ENCODE assay signal across 9 cellular contexts in genomic region chr18:9016819-9017169, GRCh38.
DNase-seq lines count a peak whose midpoint lies in the region; ATAC-seq and TF ChIP-seq lines count a peak whose summit lies in the region.
"Had no signal": no experiment of that assay in that cellular context is flagged by ENCODE, and none has a peak within 500 bp of the region (broad histone marks: within the 10 kb centered on the region; RNA-seq: fewer than 3 reads in every experiment).

No MANE protein-coding gene starts in this region.

- DNase-seq in fibroblast of mammary gland (ENCODE audit: low read depth) (peak; percentile 69), smooth muscle cell (lab: John Stamatoyannopoulos, UW; ENCODE audit: unreplicated experiment) (no peak), GM10266 (ENCODE audit: extremely low spot score) (no peak), HuH-7.5 (ENCODE audit: low spot score) (no peak)
- no peak for DNase-seq in stimulated activated CD4-positive, alpha-beta T cell treated with anti-CD3 and anti-CD28 coated beads, Interleukin-2, amount 100 ng/mL, for 24 hours

- ATAC-seq in GM19468 (IDR thresholded peaks at IDR 0.05; ENCODE audit: extremely low read depth, unreplicated experiment) (peak; percentile 19), GM21529 (IDR thresholded peaks at IDR 0.05; ENCODE audit: unreplicated experiment) (no peak)

- H3K4me2 ChIP-seq in OCI-LY1 (ENCODE audit: low read length) (peak overlapping the region; percentile 44), smooth muscle cell (peak overlapping the region; percentile 65)

- TF ChIP-seq CTCF in OCI-LY1 (IDR thresholded peaks at IDR 0.05; ENCODE audit: low read length) (no peak), fibroblast of mammary gland (conservative IDR thresholded peaks at IDR 0.05; ENCODE audit: control insufficient read depth, insufficient read depth, low read depth, low read length) (no peak), smooth muscle cell (IDR thresholded peaks at IDR 0.05; ENCODE audit: borderline replicate concordance, insufficient read depth, poor library complexity, severe bottlenecking) (no peak), GM10266 (IDR thresholded peaks at IDR 0.05; ENCODE audit: control insufficient read depth, insufficient read depth, low read depth, missing control alignments) (no peak)

- no peaks in the 10 kb centered on the region for H3K79me2 ChIP-seq in OCI-LY1 (ENCODE audit: insufficient read depth, low read length)
- no peaks in the 10 kb centered on the region for H3K79me2 ChIP-seq in smooth muscle cell (ENCODE audit: low read depth)
- H3K79me2 ChIP-seq: parathyroid adenoma had no signal

- 0 out of 2 replicates have a peak overlapping the region, but pooled peaks have one; percentile 11 for H2AFZ ChIP-seq in OCI-LY1 (ENCODE audit: low read length)
- no peak overlapping the region for H2AFZ ChIP-seq in smooth muscle cell (ENCODE audit: low read depth)

- H3K9ac ChIP-seq in OCI-LY1 (ENCODE audit: low read length) (peak overlapping the region; percentile 30), smooth muscle cell (ENCODE audit: low read depth) (no peak overlapping the region)
- H3K9ac ChIP-seq: parathyroid adenoma had no signal

- H3K27ac ChIP-seq in OCI-LY1 (ENCODE audit: low read depth, low read length, poor library complexity, severe bottlenecking), result peak overlapping the region; percentile 77
- H3K27ac ChIP-seq in smooth muscle cell (ENCODE audit: low read depth), result peak overlapping the region; percentile 92
- H3K27ac ChIP-seq: parathyroid adenoma had no signal

- peaks cover 5% of the 10 kb centered on the region; the same call in 1 of the 2 replicates for H3K9me3 ChIP-seq in OCI-LY1 (ENCODE audit: low read length)
- no peaks in the 10 kb centered on the region for H3K9me3 ChIP-seq in smooth muscle cell (replicated peaks; ENCODE audit: low read depth)

- H3F3A ChIP-seq in OCI-LY1 (ENCODE audit: insufficient read depth, low read length) (no peaks in the 10 kb centered on the region), smooth muscle cell (ENCODE audit: low read depth) (no peaks in the 10 kb centered on the region)

- H3K36me3 ChIP-seq in OCI-LY1 (ENCODE audit: insufficient read depth, low read length) (no peaks in the 10 kb centered on the region; the same call in 1 of the 2 replicates), smooth muscle cell (ENCODE audit: low read depth) (no peaks in the 10 kb centered on the region)

- H3K9me2 ChIP-seq in OCI-LY1 (ENCODE audit: low read depth, low read length), result no peaks in the 10 kb centered on the region

- H4K20me1 ChIP-seq in OCI-LY1 (ENCODE audit: insufficient read depth, low read length) (no peaks in the 10 kb centered on the region), smooth muscle cell (ENCODE audit: low read depth) (no peaks in the 10 kb centered on the region)

- 20% methylated on average over 10 of the region's 10 CpGs for WGBS in smooth muscle cell (ENCODE audit: low lambda C conversion rate)

- H3K4me3 ChIP-seq in OCI-LY1 (ENCODE audit: low read depth, low read length, poor library complexity, severe bottlenecking) (peak overlapping the region; percentile 34), fibroblast of mammary gland (ENCODE audit: control insufficient read depth, low read depth, low read length) (peak overlapping the region; percentile 7), smooth muscle cell (no peak overlapping the region)

- H3K4me1 ChIP-seq in OCI-LY1 (ENCODE audit: insufficient read depth, low read length, severe bottlenecking), result peaks cover 25% of the 10 kb centered on the region
- H3K4me1 ChIP-seq in smooth muscle cell (ENCODE audit: low read depth), result no peaks in the 10 kb centered on the region
- H3K4me1 ChIP-seq: parathyroid adenoma had no signal

- no peaks in the 10 kb centered on the region for H3K27me3 ChIP-seq in OCI-LY1 (ENCODE audit: insufficient read depth, low read length)
- no peaks in the 10 kb centered on the region for H3K27me3 ChIP-seq in smooth muscle cell (ENCODE audit: low read depth)
